Comparison of ENCODE assay signal across 2 cellular contexts in the genomic region with DNA sequence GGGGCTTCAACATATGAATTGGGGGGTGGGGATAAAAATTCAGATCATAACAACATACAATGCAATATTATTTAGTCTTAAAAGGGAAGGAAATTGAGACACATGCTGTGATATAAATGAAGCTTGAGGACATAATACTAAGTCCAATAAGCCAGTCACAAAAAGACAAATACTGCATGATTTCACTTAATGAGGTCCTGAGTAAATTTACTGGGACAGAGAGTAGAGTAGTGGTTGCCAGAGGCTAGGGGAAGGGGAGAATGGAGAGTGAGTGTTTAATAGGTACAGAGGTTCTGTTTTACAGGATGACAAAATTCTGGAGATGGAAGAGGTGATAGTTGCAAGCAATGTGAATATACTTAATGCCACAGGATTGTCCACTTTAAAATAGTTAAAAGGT.
TF ChIP-seq lines count a peak whose summit lies in the region.

No MANE protein-coding gene starts in this region.

TF ChIP-seq in liver, 16 proteins besides CTCF, POLR2A, EP300 and RAD21 (continued from another document):
- TF ChIP-seq, protein P1, sequence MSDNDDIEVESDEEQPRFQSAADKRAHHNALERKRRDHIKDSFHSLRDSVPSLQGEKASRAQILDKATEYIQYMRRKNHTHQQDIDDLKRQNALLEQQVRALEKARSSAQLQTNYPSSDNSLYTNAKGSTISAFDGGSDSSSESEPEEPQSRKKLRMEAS (IDR thresholded peaks at IDR 0.05): no peak
- TF ChIP-seq YY1 (IDR thresholded peaks at IDR 0.05): no peak

TF ChIP-seq in HepG2, 621 proteins besides CTCF, POLR2A, EP300 and RAD21 (continued from another document):
- TF ChIP-seq, protein P2, sequence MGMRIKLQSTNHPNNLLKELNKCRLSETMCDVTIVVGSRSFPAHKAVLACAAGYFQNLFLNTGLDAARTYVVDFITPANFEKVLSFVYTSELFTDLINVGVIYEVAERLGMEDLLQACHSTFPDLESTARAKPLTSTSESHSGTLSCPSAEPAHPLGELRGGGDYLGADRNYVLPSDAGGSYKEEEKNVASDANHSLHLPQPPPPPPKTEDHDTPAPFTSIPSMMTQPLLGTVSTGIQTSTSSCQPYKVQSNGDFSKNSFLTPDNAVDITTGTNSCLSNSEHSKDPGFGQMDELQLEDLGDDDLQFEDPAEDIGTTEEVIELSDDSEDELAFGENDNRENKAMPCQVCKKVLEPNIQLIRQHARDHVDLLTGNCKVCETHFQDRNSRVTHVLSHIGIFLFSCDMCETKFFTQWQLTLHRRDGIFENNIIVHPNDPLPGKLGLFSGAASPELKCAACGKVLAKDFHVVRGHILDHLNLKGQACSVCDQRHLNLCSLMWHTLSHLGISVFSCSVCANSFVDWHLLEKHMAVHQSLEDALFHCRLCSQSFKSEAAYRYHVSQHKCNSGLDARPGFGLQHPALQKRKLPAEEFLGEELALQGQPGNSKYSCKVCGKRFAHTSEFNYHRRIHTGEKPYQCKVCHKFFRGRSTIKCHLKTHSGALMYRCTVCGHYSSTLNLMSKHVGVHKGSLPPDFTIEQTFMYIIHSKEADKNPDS (CRISPR knock-in tag; IDR thresholded peaks at IDR 0.05): no peak
- TF ChIP-seq, protein P3, sequence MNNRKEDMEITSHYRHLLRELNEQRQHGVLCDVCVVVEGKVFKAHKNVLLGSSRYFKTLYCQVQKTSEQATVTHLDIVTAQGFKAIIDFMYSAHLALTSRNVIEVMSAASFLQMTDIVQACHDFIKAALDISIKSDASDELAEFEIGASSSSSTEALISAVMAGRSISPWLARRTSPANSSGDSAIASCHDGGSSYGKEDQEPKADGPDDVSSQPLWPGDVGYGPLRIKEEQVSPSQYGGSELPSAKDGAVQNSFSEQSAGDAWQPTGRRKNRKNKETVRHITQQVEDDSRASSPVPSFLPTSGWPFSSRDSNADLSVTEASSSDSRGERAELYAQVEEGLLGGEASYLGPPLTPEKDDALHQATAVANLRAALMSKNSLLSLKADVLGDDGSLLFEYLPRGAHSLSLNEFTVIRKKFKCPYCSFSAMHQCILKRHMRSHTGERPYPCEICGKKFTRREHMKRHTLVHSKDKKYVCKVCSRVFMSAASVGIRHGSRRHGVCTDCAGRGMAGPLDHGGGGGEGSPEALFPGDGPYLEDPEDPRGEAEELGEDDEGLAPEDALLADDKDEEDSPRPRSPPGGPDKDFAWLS (CRISPR knock-in tag; IDR thresholded peaks at IDR 0.05; ENCODE audit: borderline replicate concordance): no peak
